ENCODE assay signal across 14 cellular contexts in genomic region chr18:69755856-69756496, GRCh38.
"Had no signal": no experiment of that assay in that cellular context is flagged by ENCODE, and none has a peak within 500 bp of the region (broad histone marks: within the 10 kb centered on the region; RNA-seq: fewer than 3 reads in every experiment).

No MANE protein-coding gene starts in this region.

- H3K27me3 ChIP-seq: gastrocnemius medialis, heart right ventricle, thyroid gland had no signal

- DNase-seq: aorta; endodermal cell; erythroblast; gastrocnemius medialis; heart right ventricle; mesendoderm; nephron progenitor cell; occipital lobe; stimulated activated CD4-positive, alpha-beta T cell treated with anti-CD3 and anti-CD28 coated beads, Interleukin-4, amount 100 ng/mL, for 1 hour; stimulated activated naive B cell treated with anti-CD40 and anti-IgM and Interleukin-4, amounts not matched to agents 10 μg/mL and 1 μg/mL and 100 μg/mL, for 72 hours; SW 1271; T1000; thyroid gland had no signal

- H3K9me3 ChIP-seq: gastrocnemius medialis, SJSA1, thyroid gland had no signal

- H3K4me1 ChIP-seq: gastrocnemius medialis, heart right ventricle, SJSA1, thyroid gland had no signal

- H3K4me3 ChIP-seq: gastrocnemius medialis, heart right ventricle, SJSA1, thyroid gland had no signal

- H3K4me1 Mint-ChIP-seq: stimulated activated naive B cell treated with anti-CD40 and anti-IgM and Interleukin-4, amounts not matched to agents 10 μg/mL and 1 μg/mL and 100 μg/mL, for 72 hours had no signal

- H3K27me3 Mint-ChIP-seq: stimulated activated naive B cell treated with anti-CD40 and anti-IgM and Interleukin-4, amounts not matched to agents 10 μg/mL and 1 μg/mL and 100 μg/mL, for 72 hours had no signal

- H3K27ac ChIP-seq: gastrocnemius medialis, heart right ventricle, SJSA1, thyroid gland had no signal

- H3K36me3 ChIP-seq: gastrocnemius medialis, heart right ventricle, SJSA1, thyroid gland had no signal

- H3K4me3 Mint-ChIP-seq: endodermal cell; nephron progenitor cell; stimulated activated naive B cell treated with anti-CD40 and anti-IgM and Interleukin-4, amounts not matched to agents 10 μg/mL and 1 μg/mL and 100 μg/mL, for 72 hours had no signal

- H3K27ac Mint-ChIP-seq: endodermal cell; nephron progenitor cell; stimulated activated naive B cell treated with anti-CD40 and anti-IgM and Interleukin-4, amounts not matched to agents 10 μg/mL and 1 μg/mL and 100 μg/mL, for 72 hours had no signal

- ATAC-seq: gastrocnemius medialis; heart right ventricle; stimulated activated naive B cell treated with anti-CD40 and anti-IgM and Interleukin-4, amounts not matched to agents 10 μg/mL and 1 μg/mL and 100 μg/mL, for 72 hours had no signal

- H3K36me3 Mint-ChIP-seq: stimulated activated naive B cell treated with anti-CD40 and anti-IgM and Interleukin-4, amounts not matched to agents 10 μg/mL and 1 μg/mL and 100 μg/mL, for 72 hours had no signal
